10 cellular contexts compared by ENCODE assay signal in the genomic region with DNA sequence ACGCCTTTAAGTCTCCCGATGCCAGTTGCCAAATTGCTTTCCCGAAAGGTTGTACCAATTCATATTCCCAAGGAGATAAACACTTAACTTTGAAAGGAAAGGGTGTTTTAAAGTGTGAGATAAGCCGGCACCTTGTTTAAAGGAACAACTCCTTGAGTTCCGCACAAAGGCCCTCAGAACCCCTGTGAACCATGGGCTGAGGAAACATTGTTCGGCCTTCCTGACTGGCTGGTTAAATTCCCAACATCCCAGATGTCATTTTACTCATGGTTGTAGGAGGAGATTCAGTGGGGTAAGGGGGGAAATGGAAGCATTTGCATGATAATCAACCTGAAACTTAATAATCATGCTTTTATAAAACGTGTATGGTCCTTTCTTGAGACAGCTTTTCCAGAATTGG.
"Had no signal": no experiment of that assay in that cellular context is flagged by ENCODE, and none has a peak within 500 bp of the region (broad histone marks: within the 10 kb centered on the region; RNA-seq: fewer than 3 reads in every experiment).

No MANE protein-coding gene starts in this region.

- H3K4me3 ChIP-seq: GM23248, GM23338 had no signal

- DNase-seq: GM23248, GOT3, H7, H9, HCEC 1CT, HFFc6 had no signal

- FAIRE-seq: H1, H54 had no signal

- ATAC-seq: GM23338, HCT116 had no signal

- H3K27ac ChIP-seq: GM23248 had no signal
